Comparison of ENCODE assay signal across 19 cellular contexts in the genomic region with DNA sequence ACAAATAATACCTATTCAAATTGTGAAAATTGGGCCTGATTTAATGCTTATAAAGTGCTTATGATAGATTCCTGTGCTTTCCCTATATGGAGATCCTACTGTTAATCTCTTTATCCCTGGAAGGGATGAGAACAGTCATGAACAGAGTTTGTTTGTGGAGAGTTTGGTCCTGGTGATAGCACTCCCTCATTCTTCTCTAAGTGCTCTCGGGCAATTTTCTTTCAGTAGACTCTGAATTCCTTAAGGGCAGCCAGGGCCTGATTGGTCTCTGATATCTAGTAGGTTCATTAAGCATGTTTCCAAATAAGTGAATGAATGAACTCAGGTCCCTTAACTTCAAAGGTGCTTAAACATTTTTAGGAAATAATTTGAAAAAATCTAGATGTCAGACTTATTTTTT.
"Had no signal": no experiment of that assay in that cellular context is flagged by ENCODE, and none has a peak within 500 bp of the region (broad histone marks: within the 10 kb centered on the region; RNA-seq: fewer than 3 reads in every experiment).

No MANE protein-coding gene starts in this region.

- H3K27ac ChIP-seq: dorsolateral prefrontal cortex, esophagus muscularis mucosa, gastrocnemius medialis, upper lobe of left lung, vagina had no signal

- H3K27me3 ChIP-seq: dorsolateral prefrontal cortex, esophagus muscularis mucosa, gastrocnemius medialis, pancreas, upper lobe of left lung, vagina had no signal

- H3K27ac Mint-ChIP-seq: immature natural killer cell, natural killer cell, progenitor cell of endocrine pancreas had no signal

- H3K36me3 ChIP-seq: esophagus muscularis mucosa, gastrocnemius medialis, pancreas, upper lobe of left lung, vagina had no signal

- H3K36me3 Mint-ChIP-seq: immature natural killer cell, natural killer cell had no signal

- H3K9me3 Mint-ChIP-seq: immature natural killer cell, natural killer cell had no signal

- H3K9me3 ChIP-seq: esophagus muscularis mucosa, gastrocnemius medialis, pancreas, upper lobe of left lung, vagina had no signal

- H3K4me3 Mint-ChIP-seq: immature natural killer cell, natural killer cell had no signal

- H3K4me1 Mint-ChIP-seq: immature natural killer cell, natural killer cell had no signal

- H3K4me3 ChIP-seq: dorsolateral prefrontal cortex, esophagus muscularis mucosa, gastrocnemius medialis, lung, upper lobe of left lung, vagina had no signal

- H3K4me1 ChIP-seq: pancreas, upper lobe of left lung, vagina had no signal

- DNase-seq: cortex of kidney; dorsolateral prefrontal cortex; effector CD8-positive, alpha-beta T cell; gastrocnemius medialis; immature natural killer cell; left colon; left ventricle myocardium superior; natural killer cell; occipital lobe; pancreas; right cardiac atrium; small intestine; stimulated activated CD4-positive, alpha-beta T cell treated with anti-CD3 and anti-CD28 coated beads, Interleukin-2, amount 100 ng/mL, for 48 hours; stimulated activated naive CD4-positive, alpha-beta T cell treated with Interleukin-2 at 50 U/mL for 16 hours; upper lobe of left lung had no signal
